ENCODE assay signal across 11 cellular contexts in the genomic region with DNA sequence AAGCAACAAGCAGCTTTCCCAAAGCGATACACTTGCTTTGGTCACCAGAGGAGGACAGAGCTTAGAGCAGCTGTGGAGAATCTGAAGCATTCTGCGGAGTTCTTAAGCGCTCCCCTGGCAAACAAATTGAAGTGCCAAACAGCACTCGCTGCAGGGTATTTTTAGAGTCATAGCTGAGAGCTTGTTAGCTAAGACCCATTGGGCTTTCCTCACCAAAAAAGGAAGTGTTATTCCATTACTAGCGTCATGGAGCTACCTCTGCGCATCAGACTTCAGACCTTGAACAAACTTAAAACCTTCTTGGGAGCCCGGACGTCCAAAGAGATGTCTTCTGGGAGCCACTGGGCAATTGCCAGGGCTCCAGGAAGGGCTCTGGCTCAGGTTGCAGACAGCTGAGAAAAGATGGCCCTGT. TPM values are rescaled to one million over a fixed set of nuclear protein-coding genes. Genes with fewer than 3 reads are reported as not detected.
DNase-seq lines count a peak whose midpoint lies in the region; ATAC-seq and TF ChIP-seq lines count a peak whose summit lies in the region.
"Had no signal": no experiment of that assay in that cellular context is flagged by ENCODE, and none has a peak within 500 bp of the region (broad histone marks: within the 10 kb centered on the region; RNA-seq: fewer than 3 reads in every experiment).

No MANE protein-coding gene starts in this region.

- intact Hi-C loops in heart right ventricle (cut with DNase I), result no loop called here
- intact Hi-C loops in activated CD8-positive, alpha-beta T cell treated with anti-CD3 and anti-CD28 coated beads for 36 hours (cut with micrococcal nuclease), result no loop called here

- no peaks in the 10 kb centered on the region for H3K79me2 ChIP-seq in osteoblast (ENCODE audit: insufficient read depth, low read length)

- DNase-seq in WTC11 (ENCODE audit: low spot score), result no peak
- peak in 1 of 2 donors; percentile 45 for DNase-seq in heart right ventricle
- peak; percentile 52 for DNase-seq in osteoblast (ENCODE audit: insufficient read length, low spot score, missing footprints)
- peak; percentile 61 for DNase-seq in ureter (ENCODE audit: low spot score)
- DNase-seq in activated CD8-positive, alpha-beta T cell treated with anti-CD3 and anti-CD28 coated beads for 36 hours, result no peak
- no peak for DNase-seq in glomerular visceral epithelial cell (ENCODE audit: extremely low spot score)
- DNase-seq: activated naive CD4-positive, alpha-beta T cell treated with Interleukin-2 at 50 U/mL for 16 hours; NCI-H446; T1000 had no signal

- H3K27ac ChIP-seq in heart right ventricle (peak overlapping the region; percentile 69 to 96 (median 86)), osteoblast (ENCODE audit: low read depth, low read length) (no peak overlapping the region)

- H3K27me3 ChIP-seq in heart right ventricle (peaks cover 0 to 34% (median 19%) of the 10 kb centered on the region in 7 donors), osteoblast (ENCODE audit: insufficient read depth, low read length) (no peaks in the 10 kb centered on the region)

- ATAC-seq in WTC11 (peak; percentile 41), heart right ventricle (peak; percentile 46 to 76 (median 67)), GM18858 (IDR thresholded peaks at IDR 0.05; ENCODE audit: unreplicated experiment) (no peak)
- no peak for ATAC-seq in activated CD8-positive, alpha-beta T cell treated with anti-CD3 and anti-CD28 coated beads for 36 hours

- H3K9me3 Mint-ChIP-seq in WTC11, result peaks cover 2% of the 10 kb centered on the region; the same call in 1 of the 2 replicates
- no peaks in the 10 kb centered on the region for H3K9me3 Mint-ChIP-seq in activated CD8-positive, alpha-beta T cell treated with anti-CD3 and anti-CD28 coated beads for 36 hours
- H3K9me3 Mint-ChIP-seq: stimulated activated memory B cell treated with anti-CD40 and anti-IgM and Interleukin-4, amounts not matched to agents 10 μg/mL and 1 μg/mL and 100 μg/mL, for 72 hours had no signal

- no peaks in the 10 kb centered on the region for H3K36me3 Mint-ChIP-seq in WTC11
- H3K36me3 Mint-ChIP-seq in activated CD8-positive, alpha-beta T cell treated with anti-CD3 and anti-CD28 coated beads for 36 hours (ENCODE audit: low read depth), result no peaks in the 10 kb centered on the region
- H3K36me3 Mint-ChIP-seq: stimulated activated memory B cell treated with anti-CD40 and anti-IgM and Interleukin-4, amounts not matched to agents 10 μg/mL and 1 μg/mL and 100 μg/mL, for 72 hours had no signal

- CTCF ChIA-PET in WTC11 (lab: Charles Lee), result interaction anchor here (1.0 to 1.6 kb wide), 3 partner anchors 17 to 166 kb away, joined by 3 to 5 read pairs (median 5); no protein-coding TSS in a partner anchor
- CTCF ChIA-PET in activated CD8-positive, alpha-beta T cell treated with anti-CD3 and anti-CD28 coated beads for 36 hours (lab: Charles Lee), result interaction anchor here (1.1 to 1.4 kb wide), 3 partner anchors 10 to 167 kb away, joined by 3 to 4 read pairs (median 3); no protein-coding TSS in a partner anchor

- H3K9me3 ChIP-seq in heart right ventricle (no peaks in the 10 kb centered on the region), osteoblast (ENCODE audit: low read depth, low read length) (no peaks in the 10 kb centered on the region)

- H4K20me1 ChIP-seq in osteoblast (ENCODE audit: insufficient read depth, low read length), result no peaks in the 10 kb centered on the region

- peaks cover 18% of the 10 kb centered on the region for H3K4me1 Mint-ChIP-seq in WTC11
- no peaks in the 10 kb centered on the region for H3K4me1 Mint-ChIP-seq in activated CD8-positive, alpha-beta T cell treated with anti-CD3 and anti-CD28 coated beads for 36 hours (ENCODE audit: low read depth)

- H3K4me1 ChIP-seq in heart right ventricle (peaks cover 6 to 61% (median 34%) of the 10 kb centered on the region in 9 donors), osteoblast (ENCODE audit: insufficient read depth, low read length) (no peaks in the 10 kb centered on the region)

- no peak overlapping the region for H3K4me3 Mint-ChIP-seq in WTC11
- no peak overlapping the region for H3K4me3 Mint-ChIP-seq in activated CD8-positive, alpha-beta T cell treated with anti-CD3 and anti-CD28 coated beads for 36 hours
- H3K4me3 Mint-ChIP-seq: stimulated activated memory B cell treated with anti-CD40 and anti-IgM and Interleukin-4, amounts not matched to agents 10 μg/mL and 1 μg/mL and 100 μg/mL, for 72 hours had no signal

- H3K4me3 ChIP-seq in heart right ventricle (no peak overlapping the region), osteoblast (ENCODE audit: insufficient read depth, low read length) (no peak overlapping the region)

- no peaks in the 10 kb centered on the region for H3K27me3 Mint-ChIP-seq in WTC11 (ENCODE audit: low read depth)
- peaks cover 4% of the 10 kb centered on the region for H3K27me3 Mint-ChIP-seq in activated CD8-positive, alpha-beta T cell treated with anti-CD3 and anti-CD28 coated beads for 36 hours

- WGBS in heart right ventricle, 2 donors, result 25 to 48% methylated on average over 8 of the region's 8 CpGs

- peak overlapping the region; percentile 50 for H3K4me2 ChIP-seq in osteoblast (ENCODE audit: insufficient read depth, low read length)

- H2AFZ ChIP-seq in osteoblast (ENCODE audit: low read length), result peak overlapping the region; percentile 8

- TF ChIP-seq CTCF in WTC11 (IDR thresholded peaks at IDR 0.05), result no peak
- peak in 2 of 9 donors; percentile 21 to 28 for TF ChIP-seq CTCF in heart right ventricle (IDR thresholded peaks at IDR 0.05)
- TF ChIP-seq CTCF in osteoblast (IDR thresholded peaks at IDR 0.05; ENCODE audit: extremely low read depth, low read depth, low read length), result no peak
- no peak for TF ChIP-seq CTCF in activated CD8-positive, alpha-beta T cell treated with anti-CD3 and anti-CD28 coated beads for 36 hours (IDR thresholded peaks at IDR 0.05)

- POLR2A ChIA-PET in WTC11 (lab: Charles Lee), result interaction anchor here (0.9 to 2.1 kb wide), 3 partner anchors 19 to 39 kb away, joined by 3 to 6 read pairs (median 5); partner anchors contain the start of gene BMPR1A
- POLR2A ChIA-PET in activated CD8-positive, alpha-beta T cell treated with anti-CD3 and anti-CD28 coated beads for 36 hours (lab: Charles Lee), result interaction anchor here (0.6 kb wide), 1 partner anchor 377 kb away, joined by 3 read pairs; no protein-coding TSS in a partner anchor

- H3K27ac Mint-ChIP-seq in WTC11, result no peak overlapping the region
- H3K27ac Mint-ChIP-seq in activated CD8-positive, alpha-beta T cell treated with anti-CD3 and anti-CD28 coated beads for 36 hours, result no peak overlapping the region
- H3K27ac Mint-ChIP-seq: stimulated activated memory B cell treated with anti-CD40 and anti-IgM and Interleukin-4, amounts not matched to agents 10 μg/mL and 1 μg/mL and 100 μg/mL, for 72 hours had no signal

- H3K36me3 ChIP-seq in heart right ventricle, result peaks cover 0 to 18% (median 0%) of the 10 kb centered on the region in 9 donors
- no peaks in the 10 kb centered on the region for H3K36me3 ChIP-seq in osteoblast (ENCODE audit: insufficient read depth, low read length)

TF ChIP-seq in WTC11, 78 proteins besides CTCF, POLR2A, EP300 and RAD21:
- TF ChIP-seq KAT7 (CRISPR knock-in tag; IDR thresholded peaks at IDR 0.05; ENCODE audit: borderline replicate concordance) (no peak), SP1 (CRISPR knock-in tag; conservative IDR thresholded peaks at IDR 0.05) (no peak)

RNA-seq across cellular contexts. Expression of gene BMPR1A, which starts 23.2 kb away (rescaled TPM):
- total RNA-seq in WTC11 (2021) (99.7 to 107 TPM (median 104 TPM) in 3 replicates), heart right ventricle (10 to 100 TPM; 34.4 to 69.0 (median 47.7) TPM), osteoblast (71.7 and 73.7 TPM in 2 replicates), ureter (54.8 TPM)
- 10 to 100 TPM in 1 of 2 donors, 1 to 10 TPM in 1; 6.7 to 10.3 TPM for polyA plus RNA-seq in heart right ventricle
- total RNA-seq in activated CD8-positive, alpha-beta T cell treated with anti-CD3 and anti-CD28 coated beads for 36 hours, result 1 to 10 TPM; 6.6 to 6.9 TPM

Comparison
In these comparisons a context has a peak if more than half of its experiments do, and no peak if none do; other contexts are left out.
1. ATAC-seq: peak in WTC11 (single experiment) and heart right ventricle (8 of 8); none in activated CD8-positive, alpha-beta T cell treated with anti-CD3 and anti-CD28 coated beads for 36 hours (single experiment) and GM18858 (single experiment).
2. DNase-seq: peak in osteoblast (single experiment) and ureter (single experiment); none in WTC11 (single experiment), activated CD8-positive, alpha-beta T cell treated with anti-CD3 and anti-CD28 coated beads for 36 hours (single experiment) and glomerular visceral epithelial cell (single experiment).